ENCODE assay signal across 21 cellular contexts in the genomic region with DNA sequence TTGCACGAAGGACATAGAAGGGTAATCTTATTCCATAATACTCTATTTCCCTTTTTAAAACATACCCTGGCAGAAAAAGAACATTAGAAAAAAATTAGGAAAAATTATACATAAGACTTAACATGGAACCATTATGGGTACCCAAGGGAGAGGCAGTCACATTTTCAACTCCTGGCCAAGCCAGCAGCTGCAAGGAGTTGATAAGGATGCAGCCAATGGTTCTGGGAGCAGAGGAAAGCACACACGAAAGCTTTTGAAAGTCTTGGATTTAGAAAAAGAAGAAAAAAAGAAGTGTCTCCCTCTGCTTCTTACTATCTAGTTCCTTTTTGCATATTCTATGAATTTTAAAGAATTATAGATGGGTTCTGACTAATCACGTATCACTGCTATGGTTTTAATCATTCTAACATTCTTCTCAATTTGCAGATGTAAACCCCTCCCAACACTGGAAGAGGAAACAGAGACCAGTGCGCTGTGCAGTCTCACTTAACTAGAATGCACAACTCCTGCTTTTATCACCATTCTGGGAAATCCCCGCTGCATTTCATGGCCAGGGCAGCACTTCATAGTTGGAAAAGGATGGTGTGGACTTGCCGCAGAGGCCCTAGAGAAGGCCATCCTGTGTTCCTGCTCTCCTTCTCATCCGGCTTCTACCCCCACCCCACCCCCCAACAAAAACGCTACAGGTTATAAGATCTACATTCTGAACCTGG. TPM values are rescaled to one million over a fixed set of nuclear protein-coding genes. Genes with fewer than 3 reads are reported as not detected.
DNase-seq lines count a peak whose midpoint lies in the region; ATAC-seq and TF ChIP-seq lines count a peak whose summit lies in the region.
"Had no signal": no experiment of that assay in that cellular context is flagged by ENCODE, and none has a peak within 500 bp of the region (broad histone marks: within the 10 kb centered on the region; RNA-seq: fewer than 3 reads in every experiment).

No MANE protein-coding gene starts in this region.

- H3K9ac ChIP-seq in SK-N-MC (ENCODE audit: insufficient read length): peak overlapping the region; percentile 0
- H3K9ac ChIP-seq in smooth muscle cell (ENCODE audit: low read depth): peak overlapping the region; percentile 14

- H3K4me3 ChIP-seq in SK-N-MC (no peak overlapping the region), smooth muscle cell (no peak overlapping the region)
- H3K4me3 ChIP-seq: tibial nerve had no signal

- peaks cover 6% of the 10 kb centered on the region for H3K36me3 Mint-ChIP-seq in natural killer cell treated with Interleukin-12 subunit alpha and Interleukin-12 subunit beta and Interleukin-15 and Interleukin-18, amount 100 ng/mL, for 72 hours

- peaks cover 9% of the 10 kb centered on the region for H3F3A ChIP-seq in smooth muscle cell (ENCODE audit: low read depth)

- peaks cover 0 to 12% of the 10 kb centered on the region in 2 donors for H3K27me3 Mint-ChIP-seq in natural killer cell treated with Interleukin-12 subunit alpha and Interleukin-12 subunit beta and Interleukin-15 and Interleukin-18, amount 100 ng/mL, for 72 hours

- H3K36me3 ChIP-seq in SK-N-MC (ENCODE audit: insufficient read depth, low read length): peaks cover 8% of the 10 kb centered on the region
- no peaks in the 10 kb centered on the region for H3K36me3 ChIP-seq in smooth muscle cell (ENCODE audit: low read depth)
- H3K36me3 ChIP-seq: tibial nerve had no signal

- H4K20me1 ChIP-seq in smooth muscle cell (ENCODE audit: low read depth): peaks cover 11% of the 10 kb centered on the region

- 37% methylated on average over 8 of the region's 8 CpGs for WGBS in smooth muscle cell (ENCODE audit: low lambda C conversion rate)

- TF ChIP-seq POLR2A in erythroblast (IDR thresholded peaks at IDR 0.05; ENCODE audit: low read length): no peak

- no peak overlapping the region for H2AFZ ChIP-seq in smooth muscle cell (ENCODE audit: low read depth)

- peaks cover 30 to 37% of the 10 kb centered on the region in 2 donors for H3K4me1 Mint-ChIP-seq in natural killer cell treated with Interleukin-12 subunit alpha and Interleukin-12 subunit beta and Interleukin-15 and Interleukin-18, amount 100 ng/mL, for 72 hours (ENCODE audit: low read depth in 2 of 2)

- H3K4me1 ChIP-seq in smooth muscle cell (ENCODE audit: low read depth): peaks cover 12% of the 10 kb centered on the region

- DNase-seq in GM03348 (ENCODE audit: low spot score) (peak; percentile 41), SK-N-MC (ENCODE audit: low read depth, low spot score) (no peak), erythroblast (lab: John Stamatoyannopoulos, UW) (peak; percentile 89 to 91), smooth muscle cell (lab: John Stamatoyannopoulos, UW; ENCODE audit: unreplicated experiment) (no peak), omental fat pad (ENCODE audit: low spot score) (no peak), LoVo (ENCODE audit: low spot score) (no peak)
- DNase-seq in natural killer cell treated with Interleukin-12 subunit alpha and Interleukin-12 subunit beta and Interleukin-15 and Interleukin-18, amount 100 ng/mL, for 72 hours (ENCODE audit: low spot score): no peak
- DNase-seq: activated CD4-positive, alpha-beta T cell treated with anti-CD3 and anti-CD28 coated beads, Interleukin-2, amount 10 ng/mL, durations not matched to agents 24 days and 14 days; activated gamma-delta T cell; AML-193; Caco-2; central memory CD4-positive, alpha-beta T cell; left colon; NCI-H1436; NCI-H510A treated with DMSO at 0.1 percent for 48 hours; nephron progenitor cell; small intestine; stimulated activated CD4-positive, alpha-beta T cell treated with anti-CD3 and anti-CD28 coated beads, Interleukin-2, amount 100 ng/mL, for 48 hours; stimulated activated naive CD8-positive, alpha-beta T cell treated with anti-CD3 and anti-CD28 coated beads, Interleukin-15, amount 100 ng/mL, for 72 hours; SW 1271 had no signal

- H3K27ac Mint-ChIP-seq in natural killer cell treated with Interleukin-12 subunit alpha and Interleukin-12 subunit beta and Interleukin-15 and Interleukin-18, amount 100 ng/mL, for 72 hours: no peak overlapping the region
- H3K27ac Mint-ChIP-seq: activated CD4-positive, alpha-beta T cell treated with anti-CD3 and anti-CD28 coated beads, Interleukin-2, amount 10 ng/mL, durations not matched to agents 24 days and 14 days; nephron progenitor cell; stimulated activated naive CD8-positive, alpha-beta T cell treated with anti-CD3 and anti-CD28 coated beads, Interleukin-15, amount 100 ng/mL, for 72 hours had no signal

- H3K9me3 ChIP-seq in SK-N-MC (ENCODE audit: low read depth, low read length): no peaks in the 10 kb centered on the region
- no peaks in the 10 kb centered on the region for H3K9me3 ChIP-seq in smooth muscle cell (replicated peaks; ENCODE audit: low read depth)
- H3K9me3 ChIP-seq: Caco-2, tibial nerve had no signal

- H3K27me3 ChIP-seq in smooth muscle cell (ENCODE audit: low read depth): no peaks in the 10 kb centered on the region
- H3K27me3 ChIP-seq: tibial nerve had no signal

- TF ChIP-seq CTCF in smooth muscle cell (IDR thresholded peaks at IDR 0.05; ENCODE audit: borderline replicate concordance, insufficient read depth, poor library complexity, severe bottlenecking): no peak
- no peak for TF ChIP-seq CTCF in omental fat pad (IDR thresholded peaks at IDR 0.05)

- peaks cover 2% of the 10 kb centered on the region for H3K79me2 ChIP-seq in smooth muscle cell (ENCODE audit: low read depth)

- no peak overlapping the region for H3K4me3 Mint-ChIP-seq in natural killer cell treated with Interleukin-12 subunit alpha and Interleukin-12 subunit beta and Interleukin-15 and Interleukin-18, amount 100 ng/mL, for 72 hours
- H3K4me3 Mint-ChIP-seq: activated CD4-positive, alpha-beta T cell treated with anti-CD3 and anti-CD28 coated beads, Interleukin-2, amount 10 ng/mL, durations not matched to agents 24 days and 14 days; nephron progenitor cell; stimulated activated naive CD8-positive, alpha-beta T cell treated with anti-CD3 and anti-CD28 coated beads, Interleukin-15, amount 100 ng/mL, for 72 hours had no signal

- H3K27ac ChIP-seq in SK-N-MC (no peak overlapping the region), smooth muscle cell (ENCODE audit: low read depth) (peak overlapping the region; percentile 80)
- H3K27ac ChIP-seq: tibial nerve had no signal

- no peak for ATAC-seq in omental fat pad (ENCODE audit: low FRiP score)
- ATAC-seq in natural killer cell treated with Interleukin-12 subunit alpha and Interleukin-12 subunit beta and Interleukin-15 and Interleukin-18, amount 100 ng/mL, for 72 hours: no peak
- ATAC-seq: left colon; stimulated activated naive CD8-positive, alpha-beta T cell treated with anti-CD3 and anti-CD28 coated beads, Interleukin-15, amount 100 ng/mL, for 72 hours had no signal

- no peaks in the 10 kb centered on the region for H3K9me3 Mint-ChIP-seq in natural killer cell treated with Interleukin-12 subunit alpha and Interleukin-12 subunit beta and Interleukin-15 and Interleukin-18, amount 100 ng/mL, for 72 hours
- H3K9me3 Mint-ChIP-seq: activated CD4-positive, alpha-beta T cell treated with anti-CD3 and anti-CD28 coated beads, Interleukin-2, amount 10 ng/mL, durations not matched to agents 24 days and 14 days; nephron progenitor cell; stimulated activated naive CD8-positive, alpha-beta T cell treated with anti-CD3 and anti-CD28 coated beads, Interleukin-15, amount 100 ng/mL, for 72 hours had no signal

- H3K4me2 ChIP-seq in smooth muscle cell: peak overlapping the region; percentile 56

RNA-seq across cellular contexts. Expression of gene CD58, which starts 2.7 kb away (rescaled TPM):
- total RNA-seq in smooth muscle cell: 38.5 and 43.8 TPM in 2 replicates
- polyA plus RNA-seq in smooth muscle cell: 25.4 and 33.5 TPM in 2 replicates
- 10 to 100 TPM; 23.8 to 53.4 (median 27.1) TPM for total RNA-seq in omental fat pad
- 10 to 100 TPM; 40.1 to 52.7 TPM for total RNA-seq in natural killer cell treated with Interleukin-12 subunit alpha and Interleukin-12 subunit beta and Interleukin-15 and Interleukin-18, amount 100 ng/mL, for 72 hours

Comparison
In these comparisons a context has a peak if more than half of its experiments do, and no peak if none do; other contexts are left out.
1. DNase-seq: peak in GM03348 (single experiment) and erythroblast (2 of 2); none in SK-N-MC (single experiment), smooth muscle cell (single experiment), omental fat pad (single experiment), LoVo (single experiment) and natural killer cell treated with Interleukin-12 subunit alpha and Interleukin-12 subunit beta and Interleukin-15 and Interleukin-18, amount 100 ng/mL, for 72 hours (single experiment).